In genomic region chrX:48891402-48892288, GRCh38 we compare ENCODE assay signal across 8 cellular contexts. TPM values are rescaled to one million over a fixed set of nuclear protein-coding genes. Genes with fewer than 3 reads are reported as not detected.
DNase-seq lines count a peak whose midpoint lies in the region; ATAC-seq, FAIRE-seq and TF ChIP-seq lines count a peak whose summit lies in the region.

No MANE protein-coding gene starts in this region.

- FAIRE-seq in GM19239 (lab: Jason Lieb, UNC) = peak; percentile 91

- no peaks in the 10 kb centered on the region for H3K9me3 Mint-ChIP-seq in activated CD4-positive, alpha-beta memory T cell treated with anti-CD3 and anti-CD28 coated beads for 36 hours

- peaks cover 5% of the 10 kb centered on the region for H3K36me3 Mint-ChIP-seq in activated CD4-positive, alpha-beta memory T cell treated with anti-CD3 and anti-CD28 coated beads for 36 hours

- H3K4me3 ChIP-seq in BJ (ENCODE audit: low read depth, low read length) = peak overlapping the region; percentile 51

- no peaks in the 10 kb centered on the region for H3K27me3 ChIP-seq in BJ (ENCODE audit: control insufficient read depth, insufficient read depth, low read length)

- CTCF ChIA-PET in BJ (lab: Yijun Ruan, JAX) = interaction anchor here (1.0 to 1.5 kb wide), 3 partner anchors 20 to 151 kb away, joined by 3 read pairs; partner anchors contain the start of gene SLC35A2
- CTCF ChIA-PET in activated CD4-positive, alpha-beta memory T cell treated with anti-CD3 and anti-CD28 coated beads for 36 hours (lab: Charles Lee) = interaction anchor here (0.6 to 1.9 kb wide), 11 partner anchors 12 to 147 kb away, joined by 3 to 9 read pairs (median 3); partner anchors contain the start of genes KCND1 and SLC35A2

- H3K36me3 ChIP-seq in BJ (ENCODE audit: control insufficient read depth, insufficient read depth, low read length) = peaks cover 6% of the 10 kb centered on the region; the same call in 1 of the 2 replicates

- POLR2A ChIA-PET in BJ (lab: Charles Lee) = no interaction called here
- POLR2A ChIA-PET in activated CD4-positive, alpha-beta memory T cell treated with anti-CD3 and anti-CD28 coated beads for 36 hours (lab: Charles Lee) = interaction anchor here (1.0 kb wide), 1 partner anchor 52 kb away, joined by 3 read pairs; no protein-coding TSS in a partner anchor

- H3K27me3 Mint-ChIP-seq in activated CD4-positive, alpha-beta memory T cell treated with anti-CD3 and anti-CD28 coated beads for 36 hours = no peaks in the 10 kb centered on the region

- H3K4me3 Mint-ChIP-seq in activated CD4-positive, alpha-beta memory T cell treated with anti-CD3 and anti-CD28 coated beads for 36 hours = peak overlapping the region; percentile 77

- peak; percentile 51 for DNase-seq in BJ (ENCODE audit: low read depth)
- no peak for DNase-seq in GM19239 (ENCODE audit: insufficient read length, low spot score)
- peak; percentile 82 to 95 for DNase-seq in NCI-H526 (lab: John Stamatoyannopoulos, UW)
- DNase-seq in activated CD4-positive, alpha-beta memory T cell treated with anti-CD3 and anti-CD28 coated beads for 36 hours = peak; percentile 88
- DNase-seq in effector CD4-positive, alpha-beta T cell = peak; percentile 68
- peak; percentile 85 for DNase-seq in medulla oblongata (ENCODE audit: extremely low spot score)
- DNase-seq in stimulated activated CD8-positive, alpha-beta memory T cell treated with anti-CD3 and anti-CD28 coated beads, Interleukin-12 subunit alpha, Interleukin-12 subunit beta, amount 100 ng/mL, for 1 hour (ENCODE audit: low read depth) = peak; percentile 51

- H3K4me1 Mint-ChIP-seq in activated CD4-positive, alpha-beta memory T cell treated with anti-CD3 and anti-CD28 coated beads for 36 hours (ENCODE audit: low read depth) = peaks cover 22% of the 10 kb centered on the region

- intact Hi-C loops in activated CD4-positive, alpha-beta memory T cell treated with anti-CD3 and anti-CD28 coated beads for 36 hours (cut with micrococcal nuclease) = loop anchor here (1.0 to 10.0 kb wide), 4 partner anchors 51 to 244 kb away; partner anchors contain the start of genes HDAC6 and TFE3

- TF ChIP-seq CTCF in BJ (IDR thresholded peaks at IDR 0.05; ENCODE audit: insufficient read depth, low read depth, low read length) = peak; percentile 66

- peak overlapping the region; percentile 65 for H3K27ac Mint-ChIP-seq in activated CD4-positive, alpha-beta memory T cell treated with anti-CD3 and anti-CD28 coated beads for 36 hours

- peak; percentile 83 for ATAC-seq in HG03442 (IDR thresholded peaks at IDR 0.05; ENCODE audit: unreplicated experiment)

RNA-seq across cellular contexts. Expression of gene TIMM17B, which starts 5.9 kb away (rescaled TPM):
- 50.2 and 68.4 TPM in 2 replicates for polyA plus RNA-seq in BJ (2011; rRNA removed)
- polyA minus RNA-seq in BJ (2011; rRNA and poly(A)+ RNA removed) = 21.9 and 29.3 TPM in 2 replicates
- total RNA-seq in activated CD4-positive, alpha-beta memory T cell treated with anti-CD3 and anti-CD28 coated beads for 36 hours = 10 to 100 TPM; 83.8 to 86.6 TPM

RNA-seq across cellular contexts. Expression of gene PQBP1, which starts 6.1 kb away (rescaled TPM):
- 63.8 and 89.6 TPM in 2 replicates for polyA plus RNA-seq in BJ (2011; rRNA removed)
- polyA minus RNA-seq in BJ (2011; rRNA and poly(A)+ RNA removed) = 32.0 and 36.7 TPM in 2 replicates
- 10 to 100 TPM; 85.0 to 85.5 TPM for total RNA-seq in activated CD4-positive, alpha-beta memory T cell treated with anti-CD3 and anti-CD28 coated beads for 36 hours

RNA-seq across cellular contexts. Expression of gene SLC35A2, which starts 19.8 kb away (rescaled TPM):
- polyA plus RNA-seq in BJ (2011; rRNA removed) = 42.4 and 69.3 TPM in 2 replicates
- 33.6 and 71.9 TPM in 2 replicates for polyA minus RNA-seq in BJ (2011; rRNA and poly(A)+ RNA removed)
- total RNA-seq in activated CD4-positive, alpha-beta memory T cell treated with anti-CD3 and anti-CD28 coated beads for 36 hours = 10 to 100 TPM; 16.9 to 19.2 TPM

RNA-seq across cellular contexts. Expression of gene PIM2, which starts 27.2 kb away (rescaled TPM):
- 5.6 and 8.0 TPM in 2 replicates for polyA plus RNA-seq in BJ (2011; rRNA removed)
- polyA minus RNA-seq in BJ (2011; rRNA and poly(A)+ RNA removed) = 4.5 and 5.9 TPM in 2 replicates
- 100 to 1,000 TPM; 386 to 401 TPM for total RNA-seq in activated CD4-positive, alpha-beta memory T cell treated with anti-CD3 and anti-CD28 coated beads for 36 hours

RNA-seq across cellular contexts. Expression of gene PCSK1N, which starts 56.2 kb away (rescaled TPM):
- not detected in 2 replicates for polyA plus RNA-seq in BJ (2011; rRNA removed)
- polyA minus RNA-seq in BJ (2011; rRNA and poly(A)+ RNA removed) = not detected in 2 replicates
- total RNA-seq in activated CD4-positive, alpha-beta memory T cell treated with anti-CD3 and anti-CD28 coated beads for 36 hours = 1 to 10 TPM; 2.7 to 2.8 TPM
